1 cellular context compared by ENCODE assay signal in the genomic region with DNA sequence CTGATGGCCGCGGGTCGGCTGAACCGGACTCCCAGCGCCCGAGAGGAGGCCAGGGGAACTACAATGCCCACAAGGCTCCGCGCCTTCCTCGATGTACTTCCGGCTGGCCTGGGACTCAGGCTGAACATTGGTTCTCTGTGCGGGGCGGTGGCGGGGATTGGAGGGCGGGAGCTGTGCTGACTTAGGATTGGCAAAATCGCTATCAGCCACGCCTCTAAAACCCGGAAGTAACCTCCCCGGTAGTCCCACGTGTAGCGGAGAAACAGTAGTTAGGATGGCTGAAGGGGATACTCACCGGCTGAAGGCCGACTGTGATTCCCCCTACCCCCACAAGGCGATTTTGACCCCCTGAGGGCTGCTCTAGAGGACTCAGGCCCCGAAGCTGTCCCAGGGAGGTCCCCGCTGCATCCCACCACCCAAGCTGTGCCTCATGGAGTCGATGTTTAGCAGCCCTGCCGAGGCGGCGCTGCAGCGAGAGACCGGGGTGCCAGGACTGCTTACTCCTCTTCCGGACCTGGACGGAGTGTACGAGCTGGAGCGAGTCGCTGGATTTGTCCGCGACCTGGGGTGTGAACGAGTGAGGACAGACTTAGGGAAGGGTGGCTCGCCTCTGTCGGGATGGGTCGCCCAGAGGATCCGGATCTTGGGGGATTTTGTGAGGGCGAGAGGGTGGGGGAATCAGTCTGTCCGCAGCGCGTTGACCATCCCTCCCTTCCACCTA.
TF ChIP-seq lines count a peak whose summit lies in the region.

A gene with protein sequence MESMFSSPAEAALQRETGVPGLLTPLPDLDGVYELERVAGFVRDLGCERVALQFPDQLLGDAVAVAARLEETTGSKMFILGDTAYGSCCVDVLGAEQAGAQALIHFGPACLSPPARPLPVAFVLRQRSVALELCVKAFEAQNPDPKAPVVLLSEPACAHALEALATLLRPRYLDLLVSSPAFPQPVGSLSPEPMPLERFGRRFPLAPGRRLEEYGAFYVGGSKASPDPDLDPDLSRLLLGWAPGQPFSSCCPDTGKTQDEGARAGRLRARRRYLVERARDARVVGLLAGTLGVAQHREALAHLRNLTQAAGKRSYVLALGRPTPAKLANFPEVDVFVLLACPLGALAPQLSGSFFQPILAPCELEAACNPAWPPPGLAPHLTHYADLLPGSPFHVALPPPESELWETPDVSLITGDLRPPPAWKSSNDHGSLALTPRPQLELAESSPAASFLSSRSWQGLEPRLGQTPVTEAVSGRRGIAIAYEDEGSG (plus strand): TSS at position 265 of the 721 bp plus-strand sequence. CDS start 166 bp downstream, at position 431.

TF ChIP-seq in WTC11, 78 proteins besides CTCF, POLR2A, EP300 and RAD21 (continued from another document):
- TF ChIP-seq, protein P1, sequence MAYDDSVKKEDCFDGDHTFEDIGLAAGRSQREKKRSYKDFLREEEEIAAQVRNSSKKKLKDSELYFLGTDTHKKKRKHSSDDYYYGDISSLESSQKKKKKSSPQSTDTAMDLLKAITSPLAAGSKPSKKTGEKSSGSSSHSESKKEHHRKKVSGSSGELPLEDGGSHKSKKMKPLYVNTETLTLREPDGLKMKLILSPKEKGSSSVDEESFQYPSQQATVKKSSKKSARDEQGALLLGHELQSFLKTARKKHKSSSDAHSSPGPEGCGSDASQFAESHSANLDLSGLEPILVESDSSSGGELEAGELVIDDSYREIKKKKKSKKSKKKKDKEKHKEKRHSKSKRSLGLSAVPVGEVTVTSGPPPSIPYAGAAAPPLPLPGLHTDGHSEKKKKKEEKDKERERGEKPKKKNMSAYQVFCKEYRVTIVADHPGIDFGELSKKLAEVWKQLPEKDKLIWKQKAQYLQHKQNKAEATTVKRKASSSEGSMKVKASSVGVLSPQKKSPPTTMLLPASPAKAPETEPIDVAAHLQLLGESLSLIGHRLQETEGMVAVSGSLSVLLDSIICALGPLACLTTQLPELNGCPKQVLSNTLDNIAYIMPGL (CRISPR knock-in tag; IDR thresholded peaks at IDR 0.05), result no peak
- no peak for TF ChIP-seq HMGA2 (CRISPR knock-in tag; IDR thresholded peaks at IDR 0.05)
- TF ChIP-seq ZNF317 (CRISPR knock-in tag; IDR thresholded peaks at IDR 0.05; ENCODE audit: borderline replicate concordance, low read depth), result no peak
- TF ChIP-seq NFE2L1 (CRISPR knock-in tag; IDR thresholded peaks at IDR 0.05), result no peak
- TF ChIP-seq PREB (CRISPR knock-in tag; IDR thresholded peaks at IDR 0.05; ENCODE audit: borderline replicate concordance), result no peak
- TF ChIP-seq NFATC4 (CRISPR knock-in tag; IDR thresholded peaks at IDR 0.05), result no peak
- no peak for TF ChIP-seq FOXP1 (CRISPR knock-in tag; IDR thresholded peaks at IDR 0.05; ENCODE audit: borderline replicate concordance)
- no peak for TF ChIP-seq TCF7 (CRISPR knock-in tag; IDR thresholded peaks at IDR 0.05; ENCODE audit: low read depth)
- TF ChIP-seq GTF2I (CRISPR knock-in tag; conservative IDR thresholded peaks at IDR 0.05), result no peak
- TF ChIP-seq ZNF263 (CRISPR knock-in tag; IDR thresholded peaks at IDR 0.05; ENCODE audit: low read depth), result no peak
- TF ChIP-seq ZNF416 (CRISPR knock-in tag; IDR thresholded peaks at IDR 0.05), result no peak
- TF ChIP-seq ATF1 (CRISPR knock-in tag; IDR thresholded peaks at IDR 0.05), result no peak
- no peak for TF ChIP-seq TP53 (CRISPR knock-in tag; IDR thresholded peaks at IDR 0.05)
- no peak for TF ChIP-seq TEAD4 (CRISPR knock-in tag; IDR thresholded peaks at IDR 0.05)
- TF ChIP-seq JUN (CRISPR knock-in tag; IDR thresholded peaks at IDR 0.05), result peak; percentile 51; the same call in 1 of the 2 replicates
- peak; percentile 82 for TF ChIP-seq NFYB (CRISPR knock-in tag; conservative IDR thresholded peaks at IDR 0.05; ENCODE audit: low read depth)
- no peak for TF ChIP-seq ZNF232 (CRISPR knock-in tag; IDR thresholded peaks at IDR 0.05)
- peak; percentile 75 for TF ChIP-seq MAX (CRISPR knock-in tag; IDR thresholded peaks at IDR 0.05)
- TF ChIP-seq ZNF671 (CRISPR knock-in tag; IDR thresholded peaks at IDR 0.05), result no peak
- TF ChIP-seq SMAD4 (CRISPR knock-in tag; IDR thresholded peaks at IDR 0.05), result no peak
- TF ChIP-seq, protein P2, sequence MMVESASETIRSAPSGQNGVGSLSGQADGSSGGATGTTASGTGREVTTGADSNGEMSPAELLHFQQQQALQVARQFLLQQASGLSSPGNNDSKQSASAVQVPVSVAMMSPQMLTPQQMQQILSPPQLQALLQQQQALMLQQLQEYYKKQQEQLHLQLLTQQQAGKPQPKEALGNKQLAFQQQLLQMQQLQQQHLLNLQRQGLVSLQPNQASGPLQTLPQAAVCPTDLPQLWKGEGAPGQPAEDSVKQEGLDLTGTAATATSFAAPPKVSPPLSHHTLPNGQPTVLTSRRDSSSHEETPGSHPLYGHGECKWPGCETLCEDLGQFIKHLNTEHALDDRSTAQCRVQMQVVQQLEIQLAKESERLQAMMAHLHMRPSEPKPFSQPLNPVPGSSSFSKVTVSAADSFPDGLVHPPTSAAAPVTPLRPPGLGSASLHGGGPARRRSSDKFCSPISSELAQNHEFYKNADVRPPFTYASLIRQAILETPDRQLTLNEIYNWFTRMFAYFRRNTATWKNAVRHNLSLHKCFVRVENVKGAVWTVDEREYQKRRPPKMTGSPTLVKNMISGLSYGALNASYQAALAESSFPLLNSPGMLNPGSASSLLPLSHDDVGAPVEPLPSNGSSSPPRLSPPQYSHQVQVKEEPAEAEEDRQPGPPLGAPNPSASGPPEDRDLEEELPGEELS (CRISPR knock-in tag; IDR thresholded peaks at IDR 0.05), result no peak
- peak; percentile 83 for TF ChIP-seq USF1 (CRISPR knock-in tag; IDR thresholded peaks at IDR 0.05)
- no peak for TF ChIP-seq CREB1 (CRISPR knock-in tag; IDR thresholded peaks at IDR 0.05)
- TF ChIP-seq SP1 (CRISPR knock-in tag; conservative IDR thresholded peaks at IDR 0.05), result peak; percentile 77
- peak; percentile 78; the same call in 1 of the 2 replicates for TF ChIP-seq NR2C2 (CRISPR knock-in tag; IDR thresholded peaks at IDR 0.05)
- peak; percentile 68 for TF ChIP-seq GABPB1 (CRISPR knock-in tag; IDR thresholded peaks at IDR 0.05)
